ENCODE assay signal across 9 cellular contexts in genomic region chr22:35589071-35589735, GRCh38. TPM values are rescaled to one million over a fixed set of nuclear protein-coding genes. Genes with fewer than 3 reads are reported as not detected.
DNase-seq lines count a peak whose midpoint lies in the region; ATAC-seq and TF ChIP-seq lines count a peak whose summit lies in the region.
"Had no signal": no experiment of that assay in that cellular context is flagged by ENCODE, and none has a peak within 500 bp of the region (broad histone marks: within the 10 kb centered on the region; RNA-seq: fewer than 3 reads in every experiment).

No MANE protein-coding gene starts in this region.

- H3K4me1 ChIP-seq in HUES6 (ENCODE audit: control insufficient read depth, insufficient read depth, low read length) (peaks cover 37% of the 10 kb centered on the region), adipocyte (ENCODE audit: control insufficient read depth, insufficient read depth, low read length) (peaks cover 40% of the 10 kb centered on the region)

- H3K9me3 ChIP-seq in HUES6 (ENCODE audit: control insufficient read depth, insufficient read depth, low read depth, low read length) = no peaks in the 10 kb centered on the region
- H3K9me3 ChIP-seq in adipocyte (ENCODE audit: control insufficient read depth, low read length) = peaks cover 4% of the 10 kb centered on the region

- H3K4me3 ChIP-seq in HUES6 (ENCODE audit: low read depth, low read length) = no peak overlapping the region
- no peak overlapping the region for H3K4me3 ChIP-seq in adipocyte (ENCODE audit: low read length)
- no peak overlapping the region for H3K4me3 ChIP-seq in kidney epithelial cell (ENCODE audit: low read depth, low read length)

- H3K27me3 ChIP-seq in HUES6 (ENCODE audit: control insufficient read depth, insufficient read depth, low read length) = no peaks in the 10 kb centered on the region
- no peaks in the 10 kb centered on the region for H3K27me3 ChIP-seq in adipocyte (replicated peaks; ENCODE audit: control insufficient read depth, insufficient read depth, low read length)
- H3K27me3 ChIP-seq in kidney epithelial cell (ENCODE audit: control insufficient read depth, insufficient read depth, low read length) = peaks cover 2% of the 10 kb centered on the region

- no peak for ATAC-seq in GM19023 (IDR thresholded peaks at IDR 0.05; ENCODE audit: unreplicated experiment)
- no peak for ATAC-seq in HG02588 (IDR thresholded peaks at IDR 0.05; ENCODE audit: unreplicated experiment)

- H3K27ac ChIP-seq in HUES6 (ENCODE audit: low read depth, low read length) = no peak overlapping the region

- peak overlapping the region; percentile 35 for H3K9ac ChIP-seq in HUES6 (ENCODE audit: low read length)
- H3K9ac ChIP-seq in adipocyte (ENCODE audit: low read length) = no peak overlapping the region

- TF ChIP-seq CTCF in kidney epithelial cell (IDR thresholded peaks at IDR 0.05; ENCODE audit: insufficient read depth, low read length, poor library complexity, severe bottlenecking) = no peak

- DNase-seq in ACHN = peak; percentile 60
- peak; percentile 82 for DNase-seq in adipocyte (ENCODE audit: low read depth)
- DNase-seq in kidney epithelial cell (ENCODE audit: low read depth) = peak; percentile 86
- no peak for DNase-seq in cerebellar cortex (ENCODE audit: low spot score)
- no peak for DNase-seq in activated CD4-positive, CD25-positive, alpha-beta regulatory T cell (lab: John Stamatoyannopoulos, UW)
- DNase-seq: COR-L47 had no signal

- in situ Hi-C loops in ACHN (cut with HindIII; ENCODE audit: low pct_ligation_motif_present, low pct_unique_long_range_greater_than_20kb, low sequenced_read_pairs) = loop anchor here (10.0 kb wide), 1 partner anchor 154 kb away; no protein-coding TSS in a partner anchor

- H3K36me3 ChIP-seq in HUES6 (ENCODE audit: control insufficient read depth, insufficient read depth, low read length) (no peaks in the 10 kb centered on the region), adipocyte (ENCODE audit: control insufficient read depth, insufficient read depth, low read length, severe bottlenecking) (no peaks in the 10 kb centered on the region), kidney epithelial cell (ENCODE audit: control insufficient read depth, insufficient read depth, low read length) (no peaks in the 10 kb centered on the region)

RNA-seq across cellular contexts. Expression of gene MB, which starts 27.9 kb away (rescaled TPM):
- not detected in 2 replicates for total RNA-seq in kidney epithelial cell

RNA-seq across cellular contexts. Expression of gene RASD2, which starts 48.6 kb away (rescaled TPM):
- 0.04 and 1.4 TPM in 2 replicates for total RNA-seq in kidney epithelial cell

RNA-seq across cellular contexts. Expression of gene APOL6, which starts 59.0 kb away (rescaled TPM):
- 19.1 and 20.9 TPM in 2 replicates for total RNA-seq in kidney epithelial cell

Comparison
In these comparisons a context has a peak if more than half of its experiments do, and no peak if none do; other contexts are left out.
1. DNase-seq: peak in ACHN (single experiment), adipocyte (single experiment) and kidney epithelial cell (single experiment); none in cerebellar cortex (single experiment) and activated CD4-positive, CD25-positive, alpha-beta regulatory T cell (0 of 4).